ENCODE assay signal across 1 cellular context in the genomic region with DNA sequence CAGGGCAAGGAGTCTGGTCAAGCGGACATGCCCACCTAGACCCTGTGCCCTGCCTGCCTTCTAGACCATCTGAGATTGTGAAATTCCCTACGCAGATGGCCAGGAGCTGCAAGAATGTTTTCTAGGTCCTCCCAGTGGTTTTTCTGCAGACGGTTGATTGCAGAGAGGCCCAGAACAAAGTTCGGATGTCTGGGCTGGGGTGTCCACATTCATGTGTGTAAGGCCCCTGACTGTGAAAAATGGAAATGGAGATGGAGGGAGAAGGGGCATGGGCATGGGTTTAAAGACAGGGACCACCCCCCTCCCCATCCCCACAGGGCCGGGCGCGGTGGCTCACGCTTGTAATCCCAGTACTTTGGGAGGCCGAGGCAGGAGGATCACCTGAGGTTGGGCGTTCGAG.
A peak's percentile ranks its signal among the peaks of the same experiment; 100 is the strongest.
TF ChIP-seq lines count a peak whose summit lies in the region.

No MANE protein-coding gene starts in this region.

TF ChIP-seq in HepG2, 621 proteins besides CTCF, POLR2A, EP300 and RAD21:
- no peak for TF ChIP-seq CC2D1A (CRISPR knock-in tag; IDR thresholded peaks at IDR 0.05)
- TF ChIP-seq CEBPB (IDR thresholded peaks at IDR 0.05; ENCODE audit: borderline replicate concordance, low read depth, low read length): peak; percentile 34; the same call in 1 of the 2 replicates
